In genomic region chr19:44914436-44915206, GRCh38 we compare ENCODE assay signal across 8 cellular contexts. TPM values are rescaled to one million over a fixed set of nuclear protein-coding genes. Genes with fewer than 3 reads are reported as not detected.
DNase-seq lines count a peak whose midpoint lies in the region; ATAC-seq and TF ChIP-seq lines count a peak whose summit lies in the region.
"Not testable (repeated sequence)": the region's sequence is repeated elsewhere in the genome, so short reads cannot be mapped to it uniquely, and the experiment has no call there.

TSS of gene APOC1 (plus strand) at chr19:44914608. CDS start at chr19:44914892, 284 bp downstream.

- H3K27me3 ChIP-seq in adipocyte (replicated peaks; ENCODE audit: control insufficient read depth, insufficient read depth, low read length); heart left ventricle; trophoblast cell (ENCODE audit: insufficient read depth, low read length); thymus (ENCODE audit: control insufficient read depth, insufficient read depth): not testable (repeated sequence)

- H3K23ac ChIP-seq in trophoblast cell (ENCODE audit: low read length) = not testable (repeated sequence)

- H2AK5ac ChIP-seq in trophoblast cell (ENCODE audit: low read length) = not testable (repeated sequence)

- peak within 1 kb of the TSS; percentile 52 for H2AFZ ChIP-seq in trophoblast cell (ENCODE audit: insufficient read depth, low read length, poor library complexity)

- peak within 1 kb of the TSS; percentile 61 for H3K4me2 ChIP-seq in trophoblast cell (ENCODE audit: low read length)

- peak within 1 kb of the TSS; percentile 64 for H4K12ac ChIP-seq in trophoblast cell (ENCODE audit: low read depth, low read length)

- H3K18ac ChIP-seq in trophoblast cell (ENCODE audit: low read length) = peak within 1 kb of the TSS; percentile 5

- H3K36me3 ChIP-seq in adipocyte (ENCODE audit: control insufficient read depth, insufficient read depth, low read length, severe bottlenecking); heart left ventricle; trophoblast cell (ENCODE audit: control insufficient read depth in 1 of 2, insufficient read depth in 2 of 2, low read length in 2 of 2); thymus (ENCODE audit: control insufficient read depth, insufficient read depth): not testable (repeated sequence)

- ATAC-seq in HG02840 (IDR thresholded peaks at IDR 0.05; ENCODE audit: low FRiP score, unreplicated experiment) (peak; percentile 90), heart left ventricle (peak; percentile 82 to 95 (median 93))

- H2BK120ac ChIP-seq in trophoblast cell (ENCODE audit: insufficient read depth, low read length, poor library complexity) = peak within 1 kb of the TSS; percentile 68

- peak within 1 kb of the TSS; percentile 74 for H4K8ac ChIP-seq in trophoblast cell (ENCODE audit: low read depth, low read length)

- not testable (repeated sequence) for H3K4ac ChIP-seq in trophoblast cell (ENCODE audit: low read depth, low read length)

- peaks cover 58% of the 10 kb centered on the region for H3K4me1 ChIP-seq in adipocyte (ENCODE audit: control insufficient read depth, insufficient read depth, low read length)
- peaks cover 0 to 37% (median 8%) of the 10 kb centered on the region in 12 donors for H3K4me1 ChIP-seq in heart left ventricle
- H3K4me1 ChIP-seq in trophoblast cell (ENCODE audit: control insufficient read depth in 1 of 2, insufficient read depth in 2 of 2, low read length in 2 of 2) = peaks cover 5 to 14% of the 10 kb centered on the region in 2 experiments
- not testable (repeated sequence) for H3K4me1 ChIP-seq in thymus (ENCODE audit: control insufficient read depth, insufficient read depth, low read length)

- H3K4me3 ChIP-seq in adipocyte (ENCODE audit: low read length) = peak within 1 kb of the TSS; percentile 75
- peak within 1 kb of the TSS; percentile 22 to 76 (median 56) for H3K4me3 ChIP-seq in heart left ventricle
- H3K4me3 ChIP-seq in trophoblast cell (ENCODE audit: low read depth, low read length) = peak within 1 kb of the TSS; percentile 62
- peak within 1 kb of the TSS; percentile 45 for H3K4me3 ChIP-seq in thymus (ENCODE audit: low read length)

- H3K14ac ChIP-seq in trophoblast cell (ENCODE audit: low read length) = not testable (repeated sequence)

- 5 to 10% (median 7%) methylated on average over 22 to 28 of the region's 28 CpGs for WGBS in heart left ventricle, 4 donors
- no CpG with 5 or more reads among the region's 28 CpGs for WGBS in trophoblast cell (ENCODE audit: extremely low coverage, insufficient coverage, insufficient read length)
- 11% methylated on average over 27 of the region's 28 CpGs for WGBS in thymus

- H2BK5ac ChIP-seq in trophoblast cell (ENCODE audit: low read depth, low read length, poor library complexity) = peak within 1 kb of the TSS; percentile 64

- intact Hi-C loops in heart left ventricle (cut with DNase I) = not testable (repeated sequence)

- H3K79me1 ChIP-seq in trophoblast cell (ENCODE audit: low read length) = not testable (repeated sequence)

- not testable (repeated sequence) for TF ChIP-seq CTCF in GM10248 (IDR thresholded peaks at IDR 0.05; ENCODE audit: control extremely low read depth, extremely low read depth, low read depth, missing control alignments); heart left ventricle (IDR thresholded peaks at IDR 0.05)

- DNase-seq in GM10248 (ENCODE audit: extremely low spot score) (peak; percentile 94), NCI-H1436 treated with DMSO at 0.1 percent for 48 hours (lab: John Stamatoyannopoulos, UW) (peak; percentile 25), T follicular helper cell (ENCODE audit: low read depth) (peak; percentile 63), adipocyte (ENCODE audit: low read depth) (peak; percentile 95), heart left ventricle (peak; percentile 82 to 87 (median 84)), trophoblast cell (peak; percentile 80 to 87)

- not testable (repeated sequence) for H2BK12ac ChIP-seq in trophoblast cell (ENCODE audit: low read length)

- peak within 1 kb of the TSS; percentile 76 for H3K9ac ChIP-seq in adipocyte (ENCODE audit: low read length)
- peak within 1 kb of the TSS; percentile 57 for H3K9ac ChIP-seq in trophoblast cell (ENCODE audit: low read length)

- CTCF ChIA-PET in GM10248 (lab: Yijun Ruan, JAX) = interaction anchor here (1.3 to 2.1 kb wide), 2 partner anchors 10 to 216 kb away, joined by 3 to 10 read pairs; no protein-coding TSS in a partner anchor

- not testable (repeated sequence) for H3K79me2 ChIP-seq in trophoblast cell (ENCODE audit: control insufficient read depth, insufficient read depth, low read length, poor library complexity)

- POLR2A ChIA-PET in GM10248 (lab: Yijun Ruan, JAX) = not testable (repeated sequence)

- peak within 1 kb of the TSS in 4 of 12 donors; percentile 20 to 45 (median 27) for H3K27ac ChIP-seq in heart left ventricle
- peak within 1 kb of the TSS; percentile 54 for H3K27ac ChIP-seq in trophoblast cell (ENCODE audit: low read depth, low read length)
- H3K27ac ChIP-seq in thymus (ENCODE audit: low read depth) = peak within 1 kb of the TSS; percentile 18

- H4K91ac ChIP-seq in trophoblast cell (ENCODE audit: low read depth, low read length) = peak within 1 kb of the TSS; percentile 68

- not testable (repeated sequence) for H3K9me3 ChIP-seq in adipocyte (ENCODE audit: control insufficient read depth, low read length); heart left ventricle; trophoblast cell (ENCODE audit: insufficient read depth, low read depth, low read length); thymus (ENCODE audit: control insufficient read depth)

- not testable (repeated sequence) for TF ChIP-seq POLR2A in heart left ventricle (IDR thresholded peaks at IDR 0.05)

RNA-seq across cellular contexts. Expression of gene APOC1, which starts in this region (rescaled TPM):
- total RNA-seq in heart left ventricle = 10 to 100 TPM in 2 of 9 donors, 1 to 10 TPM in 5, under 1 TPM in 1, not detected in 1; 0.83 to 84.7 (median 3.8) TPM
- polyA plus RNA-seq in heart left ventricle (1 to 10 TPM; 1.1 to 2.1 TPM), thymus (249 TPM)
- polyA plus RNA-seq in trophoblast cell (2013) = 192 and 210 TPM in 2 replicates

Comparison
In these comparisons a context has a peak if more than half of its experiments do, and no peak if none do; other contexts are left out.
1. RNA of gene APOC1 (polyA plus RNA-seq): 249 TPM in thymus (single experiment); 1.1 to 2.1 TPM in heart left ventricle; every median in the first group is over 10 times any median in the second.
2. DNase-seq: peak in every context shown above with its lines; median percentile 95 in adipocyte; 94 in GM10248; 84 in heart left ventricle; 84 in trophoblast cell; 63 in T follicular helper cell; 25 in NCI-H1436 treated with DMSO at 0.1 percent for 48 hours.
3. Peak in every context shown above with its lines, with median percentiles within 50 percentile points of each other: H3K4me3 ChIP-seq.